Comparison of ENCODE assay signal across 10 cellular contexts in genomic region chr7:39353615-39354376, GRCh38.
DNase-seq lines count a peak whose midpoint lies in the region; ATAC-seq and TF ChIP-seq lines count a peak whose summit lies in the region.
"Had no signal": no experiment of that assay in that cellular context is flagged by ENCODE, and none has a peak within 500 bp of the region (broad histone marks: within the 10 kb centered on the region; RNA-seq: fewer than 3 reads in every experiment).

No MANE protein-coding gene starts in this region.

- BruUV-seq in Panc1 (replicated peaks; lab: Mats Ljungman, UMichigan) = no TSS peak

- peaks cover 3% of the 10 kb centered on the region for H3K27me3 Mint-ChIP-seq in glutamatergic neuron (ENCODE audit: unreplicated experiment)

- H3K4me1 Mint-ChIP-seq in glutamatergic neuron (ENCODE audit: low read depth, unreplicated experiment) = peaks cover 8% of the 10 kb centered on the region

- H3K4me1 ChIP-seq in Panc1 (ENCODE audit: control insufficient read depth, insufficient read depth, low read length) (peaks cover 7% of the 10 kb centered on the region; the same call in 1 of the 2 replicates), parathyroid adenoma (no peaks in the 10 kb centered on the region)
- H3K4me1 ChIP-seq: SJCRH30 had no signal

- no peak overlapping the region for H3K4me2 ChIP-seq in parathyroid adenoma (ENCODE audit: low read length)

- H3K27me3 ChIP-seq in Panc1 (ENCODE audit: control insufficient read depth, insufficient read depth, low read length) (no peaks in the 10 kb centered on the region), parathyroid adenoma (ENCODE audit: control insufficient read depth, insufficient read depth, low read length) (no peaks in the 10 kb centered on the region)
- H3K27me3 ChIP-seq: ascending aorta had no signal

- H3K4me3 ChIP-seq in Panc1 (ENCODE audit: low read depth in 2 of 2, low read length in 2 of 2) (0 out of 4 replicates have a peak overlapping the region, but pooled peaks of 1 of the 2 experiments have one; percentile 2), parathyroid adenoma (ENCODE audit: low read depth, low read length) (no peak overlapping the region)
- H3K4me3 ChIP-seq: ascending aorta, SJCRH30 had no signal

- H3K27ac ChIP-seq in Panc1 (ENCODE audit: low read length) (no peak overlapping the region; the same call in 1 of the 2 replicates), parathyroid adenoma (no peak overlapping the region)
- H3K27ac ChIP-seq: SJCRH30 had no signal

- H2AFZ ChIP-seq in parathyroid adenoma = peak overlapping the region; percentile 51

- CTCF ChIA-PET in Panc1 (lab: Charles Lee) = no interaction called here

- ATAC-seq in Panc1 (peak; percentile 92), GM21717 (IDR thresholded peaks at IDR 0.05; ENCODE audit: unreplicated experiment) (no peak), GM19395 (IDR thresholded peaks at IDR 0.05; ENCODE audit: unreplicated experiment) (no peak)

- H3K36me3 ChIP-seq in Panc1 (ENCODE audit: control insufficient read depth, insufficient read depth, low read length) (no peaks in the 10 kb centered on the region), parathyroid adenoma (ENCODE audit: control insufficient read depth, insufficient read depth, low read length) (no peaks in the 10 kb centered on the region)
- H3K36me3 ChIP-seq: ascending aorta, SJCRH30 had no signal

- H3K9me3 ChIP-seq in Panc1 (ENCODE audit: control insufficient read depth, insufficient read depth, low read depth, low read length) (no peaks in the 10 kb centered on the region), parathyroid adenoma (ENCODE audit: control insufficient read depth, low read length) (no peaks in the 10 kb centered on the region)
- H3K9me3 ChIP-seq: ascending aorta, SJCRH30 had no signal

- H3K4me3 Mint-ChIP-seq in glutamatergic neuron (ENCODE audit: unreplicated experiment) = peak overlapping the region; percentile 5

- no peak overlapping the region for H3K27ac Mint-ChIP-seq in glutamatergic neuron (ENCODE audit: unreplicated experiment)

- no peaks in the 10 kb centered on the region for H3K79me2 ChIP-seq in parathyroid adenoma

- H3K9ac ChIP-seq in parathyroid adenoma = no peak overlapping the region

- H3K9me3 Mint-ChIP-seq in glutamatergic neuron (ENCODE audit: unreplicated experiment) = peaks cover 7% of the 10 kb centered on the region

- TF ChIP-seq CTCF in Panc1 (IDR thresholded peaks at IDR 0.05) = no peak
- peak; percentile 11 for TF ChIP-seq CTCF in glutamatergic neuron (IDR thresholded peaks at IDR 0.05; ENCODE audit: partially characterized antibody, unreplicated experiment)
- no peak for TF ChIP-seq CTCF in parathyroid adenoma (IDR thresholded peaks at IDR 0.05)
- no peak for TF ChIP-seq CTCF in GM20000 (IDR thresholded peaks at IDR 0.05; ENCODE audit: extremely low read depth, missing control alignments)

- H3K36me3 Mint-ChIP-seq in glutamatergic neuron (ENCODE audit: unreplicated experiment) = no peaks in the 10 kb centered on the region

- intact Hi-C loops in Panc1 (cut with micrococcal nuclease; ENCODE audit: unreplicated experiment) = no loop called here

- in situ Hi-C loops in Panc1 (cut with HindIII; ENCODE audit: low pct_unique_long_range_greater_than_20kb, low sequenced_read_pairs) = no loop called here

- DNase-seq in H4 (ENCODE audit: low spot score) (peak; percentile 88), Panc1 (ENCODE audit: low read depth, low spot score) (no peak), glutamatergic neuron (peak; percentile 48), putamen (ENCODE audit: low spot score) (no peak), GM20000 (ENCODE audit: low spot score) (no peak)

- POLR2A ChIA-PET in Panc1 (lab: Charles Lee) = interaction anchor here (0.5 kb wide), 1 partner anchor 114 kb away, joined by 6 read pairs; no protein-coding TSS in a partner anchor

Comparison
In these comparisons a context has a peak if more than half of its experiments do, and no peak if none do; other contexts are left out.
1. DNase-seq: peak in H4 (single experiment) and glutamatergic neuron (single experiment); none in Panc1 (single experiment), putamen (single experiment) and GM20000 (single experiment).